ENCODE assay signal across 8 cellular contexts in genomic region chr2:64654993-64655666, GRCh38. TPM values are rescaled to one million over a fixed set of nuclear protein-coding genes. Genes with fewer than 3 reads are reported as not detected.
DNase-seq lines count a peak whose midpoint lies in the region; ATAC-seq, FAIRE-seq and TF ChIP-seq lines count a peak whose summit lies in the region.

No MANE protein-coding gene starts in this region.

- H3K27me3 ChIP-seq in BJ (ENCODE audit: control insufficient read depth, insufficient read depth, low read length): no peaks in the 10 kb centered on the region
- H3K27me3 ChIP-seq in SU-DHL-6 (ENCODE audit: low read length): no peaks in the 10 kb centered on the region
- H3K27me3 ChIP-seq in psoas muscle (ENCODE audit: insufficient read depth in 3 of 3, low read length in 2 of 3): no peaks in the 10 kb centered on the region

- TF ChIP-seq CTCF in BJ (IDR thresholded peaks at IDR 0.05; ENCODE audit: insufficient read depth, low read depth, low read length): peak; percentile 51
- TF ChIP-seq CTCF in SU-DHL-6 (IDR thresholded peaks at IDR 0.05; ENCODE audit: insufficient read depth, low read length, poor library complexity, severe bottlenecking): no peak
- TF ChIP-seq CTCF in epithelial cell of esophagus (IDR thresholded peaks at IDR 0.05; ENCODE audit: insufficient read depth, low read depth, low read length, missing control alignments): peak; percentile 52
- no peak for TF ChIP-seq CTCF in psoas muscle (IDR thresholded peaks at IDR 0.05)

- intact Hi-C loops in psoas muscle (cut with DNase I): loop anchor here (2.0 to 5.0 kb wide), 5 partner anchors 96 to 648 kb away; no protein-coding TSS in a partner anchor
- intact Hi-C loops in posterior vena cava (cut with DNase I): loop anchor here (5.0 kb wide), 2 partner anchors 68 to 97 kb away; no protein-coding TSS in a partner anchor

- H3K79me2 ChIP-seq in SU-DHL-6 (ENCODE audit: insufficient read depth, low read length): peaks cover 55% of the 10 kb centered on the region

- peaks cover 12% of the 10 kb centered on the region for H4K20me1 ChIP-seq in SU-DHL-6 (ENCODE audit: low read depth, low read length)

- H3K9me2 ChIP-seq in SU-DHL-6 (replicated peaks; ENCODE audit: insufficient read depth, low read length): no peaks in the 10 kb centered on the region

- H3K4me1 ChIP-seq in psoas muscle: peaks cover 24% of the 10 kb centered on the region

- peak overlapping the region; percentile 94 for H3K9ac ChIP-seq in SU-DHL-6 (ENCODE audit: low read length)

- WGBS in psoas muscle, 3 donors: 62 to 71% (median 71%) methylated on average over 7 of the region's 7 CpGs

- POLR2A ChIA-PET in BJ (lab: Charles Lee): interaction anchor here (1.4 to 2.8 kb wide), 3 partner anchors 11 to 96 kb away, joined by 3 to 14 read pairs (median 3); no protein-coding TSS in a partner anchor

- H2AFZ ChIP-seq in SU-DHL-6 (ENCODE audit: low read depth, low read length, severe bottlenecking): no peak overlapping the region

- H3K36me3 ChIP-seq in BJ (ENCODE audit: control insufficient read depth, insufficient read depth, low read length) (no peaks in the 10 kb centered on the region), SU-DHL-6 (ENCODE audit: low read length) (no peaks in the 10 kb centered on the region), psoas muscle (ENCODE audit: insufficient read depth in 1 of 2, low read depth in 1 of 2) (no peaks in the 10 kb centered on the region)

- peaks cover 62% of the 10 kb centered on the region for H3F3A ChIP-seq in SU-DHL-6 (ENCODE audit: insufficient read depth)

- FAIRE-seq in GM19239 (lab: Jason Lieb, UNC): peak; percentile 81

- no peak for DNase-seq in BJ (ENCODE audit: low read depth)
- DNase-seq in GM19239 (ENCODE audit: insufficient read length, low spot score): no peak
- DNase-seq in epithelial cell of esophagus (ENCODE audit: low read depth): no peak
- no peak for DNase-seq in psoas muscle
- DNase-seq in posterior vena cava (ENCODE audit: low spot score): no peak

- H3K9me3 ChIP-seq in SU-DHL-6 (ENCODE audit: insufficient read depth, low read length): no peaks in the 10 kb centered on the region
- no peaks in the 10 kb centered on the region for H3K9me3 ChIP-seq in psoas muscle

- ATAC-seq in psoas muscle (no peak), HG03097 (IDR thresholded peaks at IDR 0.05; ENCODE audit: low FRiP score, unreplicated experiment) (no peak), GM21360 (IDR thresholded peaks at IDR 0.05; ENCODE audit: unreplicated experiment) (no peak)

- H3K4me2 ChIP-seq in SU-DHL-6 (ENCODE audit: low read depth, low read length, poor library complexity, severe bottlenecking): peak overlapping the region; percentile 95

- peak overlapping the region; percentile 95 for H3K27ac ChIP-seq in SU-DHL-6 (ENCODE audit: low read depth, low read length)
- H3K27ac ChIP-seq in psoas muscle: peak overlapping the region; percentile 98

- CTCF ChIA-PET in BJ (lab: Yijun Ruan, JAX): interaction anchor here (0.8 to 3.2 kb wide), 13 partner anchors 9 to 213 kb away, joined by 3 to 16 read pairs (median 5); no protein-coding TSS in a partner anchor

- H3K4me3 ChIP-seq in BJ (ENCODE audit: low read depth, low read length) (peak overlapping the region; percentile 81), SU-DHL-6 (ENCODE audit: insufficient read depth, low read length, poor library complexity, severe bottlenecking) (peak overlapping the region; percentile 67), epithelial cell of esophagus (ENCODE audit: low read length) (peak overlapping the region; percentile 69), psoas muscle (peak overlapping the region; percentile 82)

RNA-seq across cellular contexts. Expression of gene SERTAD2, which starts 1.4 kb away (rescaled TPM):
- polyA plus RNA-seq in BJ (2011; rRNA removed): 6.2 and 8.7 TPM in 2 replicates
- polyA minus RNA-seq in BJ (2011; rRNA and poly(A)+ RNA removed): 7.6 and 11.3 TPM in 2 replicates
- 10 to 100 TPM; 10.3 to 13.2 (median 11.5) TPM for total RNA-seq in psoas muscle
- polyA plus RNA-seq in psoas muscle: 1 to 10 TPM; 3.3 to 9.2 (median 4.1) TPM
- total RNA-seq in posterior vena cava: 10 to 100 TPM; 17.3 to 21.8 TPM

Comparison
In these comparisons a context has a peak if more than half of its experiments do, and no peak if none do; other contexts are left out.
1. CTCF ChIP-seq: peak in BJ (single experiment) and epithelial cell of esophagus (single experiment); none in SU-DHL-6 (single experiment) and psoas muscle (single experiment).
2. Peak in every context shown above with its lines, with median percentiles within 50 percentile points of each other: H3K4me3 ChIP-seq.